8 cellular contexts compared by ENCODE assay signal in the genomic region with DNA sequence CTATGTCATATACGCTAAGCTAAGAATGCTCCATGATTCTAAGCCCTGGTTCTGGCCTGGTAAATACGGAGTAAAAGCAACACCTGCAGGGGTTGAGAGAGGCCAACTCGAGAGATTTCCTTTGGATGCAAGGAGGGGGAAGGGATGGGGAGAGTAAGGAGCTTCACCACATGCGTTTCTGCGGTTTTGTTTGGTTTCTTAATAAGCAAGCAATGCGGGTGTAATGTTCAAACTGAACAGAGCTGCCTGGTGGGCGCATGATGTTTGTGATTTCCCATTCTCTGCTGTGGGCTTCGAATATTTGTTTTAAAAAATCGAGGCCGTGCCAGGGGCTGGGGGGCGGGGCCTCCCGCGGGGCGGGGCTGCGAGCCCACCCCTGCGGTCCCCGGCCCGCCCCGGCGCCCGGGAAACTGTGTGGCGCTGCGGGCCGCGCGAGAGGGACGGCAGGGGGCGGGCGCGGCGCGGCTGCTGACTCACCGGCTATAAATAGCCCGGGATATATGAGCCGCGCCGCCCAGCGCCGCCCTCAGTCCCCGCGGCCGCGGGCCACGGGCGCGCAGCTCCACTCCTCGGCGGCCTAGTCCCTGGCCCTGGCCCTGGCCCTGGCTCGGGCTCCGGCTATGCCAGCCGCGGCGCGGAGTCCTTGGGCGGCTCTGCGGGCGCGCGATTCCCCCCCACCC. TPM values are rescaled to one million over a fixed set of nuclear protein-coding genes. Genes with fewer than 3 reads are reported as not detected.
DNase-seq lines count a peak whose midpoint lies in the region; ATAC-seq and TF ChIP-seq lines count a peak whose summit lies in the region.

No MANE protein-coding gene starts in this region.

- WGBS in upper lobe of left lung, 2 donors: 6 to 14% methylated on average over 9 to 24 of the region's 59 CpGs

- H3K4me1 ChIP-seq in HAP-1 (peaks cover 25% of the 10 kb centered on the region), upper lobe of left lung (peaks cover 36 to 54% (median 44%) of the 10 kb centered on the region in 4 donors)

- H3K27ac ChIP-seq in upper lobe of left lung: peak overlapping the region; percentile 98 to 100 (median 100)

- in situ Hi-C loops in HAP-1 (cut with MboI; ENCODE audit: low sequenced_read_pairs): no loop called here

- peak; percentile 100 for TF ChIP-seq POLR2A in upper lobe of left lung (IDR thresholded peaks at IDR 0.05)

- H3K27me3 ChIP-seq in HAP-1 (ENCODE audit: low read depth) (no peaks in the 10 kb centered on the region), upper lobe of left lung (no peaks in the 10 kb centered on the region)

- H3K27ac Mint-ChIP-seq in progenitor cell of endocrine pancreas: peak overlapping the region; percentile 95

- peak; percentile 91 for DNase-seq in Daoy (ENCODE audit: low read depth)
- DNase-seq in HAP-1 (ENCODE audit: low spot score in 2 of 2): peak; percentile 82 to 90
- DNase-seq in NCI-H1105 (lab: John Stamatoyannopoulos, UW): peak; percentile 91
- peak; percentile 78 to 87 (median 85) for DNase-seq in T-helper 1 cell
- peak; percentile 84 for DNase-seq in amniotic epithelial cell (ENCODE audit: low read depth)
- peak; percentile 95 for DNase-seq in left ventricle myocardium superior
- peak; percentile 86 for DNase-seq in progenitor cell of endocrine pancreas (ENCODE audit: low spot score, unreplicated experiment)
- DNase-seq in upper lobe of left lung: peak; percentile 87 to 98

- H3K27me3 Mint-ChIP-seq in progenitor cell of endocrine pancreas: no peaks in the 10 kb centered on the region

- intact Hi-C loops in left ventricle myocardium superior (cut with micrococcal nuclease): no loop called here

- H3K36me3 Mint-ChIP-seq in progenitor cell of endocrine pancreas (ENCODE audit: insufficient read depth): peaks cover 6% of the 10 kb centered on the region

- peak overlapping the region; percentile 40 for H3K4me3 Mint-ChIP-seq in progenitor cell of endocrine pancreas (ENCODE audit: low read depth)

- H3K36me3 ChIP-seq in HAP-1 (replicated peaks) (peaks cover 5% of the 10 kb centered on the region), upper lobe of left lung (peaks cover 0 to 26% (median 17%) of the 10 kb centered on the region in 4 donors)

- no peaks in the 10 kb centered on the region; the same call in 1 of the 2 replicates for H3K9me3 ChIP-seq in HAP-1
- H3K9me3 ChIP-seq in upper lobe of left lung: no peaks in the 10 kb centered on the region

- peaks cover 9% of the 10 kb centered on the region for H3K4me1 Mint-ChIP-seq in progenitor cell of endocrine pancreas (ENCODE audit: low read depth)

- H3K4me3 ChIP-seq in HAP-1 (peak overlapping the region; percentile 83), upper lobe of left lung (peak overlapping the region; percentile 56 to 99 (median 94))

- peak in 1 of 4 donors; percentile 78 for TF ChIP-seq EP300 in upper lobe of left lung (IDR thresholded peaks at IDR 0.05)

- TF ChIP-seq CTCF in progenitor cell of endocrine pancreas (IDR thresholded peaks at IDR 0.05; ENCODE audit: unreplicated experiment) (peak; percentile 49), upper lobe of left lung (IDR thresholded peaks at IDR 0.05) (peak; percentile 51 to 81 (median 76))

- H3K9me3 Mint-ChIP-seq in progenitor cell of endocrine pancreas (ENCODE audit: low read depth): no peaks in the 10 kb centered on the region

- ATAC-seq in left ventricle myocardium superior (peak; percentile 67), upper lobe of left lung (ENCODE audit: low FRiP score in 2 of 2) (peak; percentile 81 to 84)

RNA-seq across cellular contexts. Expression of a gene that starts 5.1 kb away (rescaled TPM):
- total RNA-seq in Daoy (2014; rRNA removed; shearing (Covaris generic)): 0.86 and 2.2 TPM in 2 replicates
- total RNA-seq in left ventricle myocardium superior: 5.1 TPM
- total RNA-seq in progenitor cell of endocrine pancreas: 18.3 and 23.5 TPM in 2 replicates
- total RNA-seq in upper lobe of left lung: 10 to 100 TPM in 4 of 6 donors, 1 to 10 TPM in 2; 7.4 to 29.3 (median 15.9) TPM

RNA-seq across cellular contexts. Expression of a gene that starts 30.4 kb away (rescaled TPM):
- total RNA-seq in Daoy (2014; rRNA removed; shearing (Covaris generic)): 8.0 and 8.6 TPM in 2 replicates
- 19.2 TPM for total RNA-seq in left ventricle myocardium superior
- total RNA-seq in progenitor cell of endocrine pancreas: 34.4 and 36.1 TPM in 2 replicates
- total RNA-seq in upper lobe of left lung: 10 to 100 TPM; 18.2 to 91.1 (median 35.0) TPM

RNA-seq across cellular contexts. Expression of a gene that starts 48.8 kb away (rescaled TPM):
- total RNA-seq in Daoy (2014; rRNA removed; shearing (Covaris generic)): 3.5 and 6.0 TPM in 2 replicates
- total RNA-seq in left ventricle myocardium superior (12.7 TPM), progenitor cell of endocrine pancreas (9.1 and 11.8 TPM in 2 replicates), upper lobe of left lung (10 to 100 TPM in 4 of 6 donors, 1 to 10 TPM in 1, under 1 TPM in 1; 0.59 to 28.3 (median 22.4) TPM)

Comparison
In these comparisons a context has a peak if more than half of its experiments do, and no peak if none do; other contexts are left out.
1. Peak in every context shown above with its lines: DNase-seq, ATAC-seq, H3K4me3 ChIP-seq and H3K27ac ChIP-seq.